ENCODE assay signal across 30 cellular contexts in the genomic region with DNA sequence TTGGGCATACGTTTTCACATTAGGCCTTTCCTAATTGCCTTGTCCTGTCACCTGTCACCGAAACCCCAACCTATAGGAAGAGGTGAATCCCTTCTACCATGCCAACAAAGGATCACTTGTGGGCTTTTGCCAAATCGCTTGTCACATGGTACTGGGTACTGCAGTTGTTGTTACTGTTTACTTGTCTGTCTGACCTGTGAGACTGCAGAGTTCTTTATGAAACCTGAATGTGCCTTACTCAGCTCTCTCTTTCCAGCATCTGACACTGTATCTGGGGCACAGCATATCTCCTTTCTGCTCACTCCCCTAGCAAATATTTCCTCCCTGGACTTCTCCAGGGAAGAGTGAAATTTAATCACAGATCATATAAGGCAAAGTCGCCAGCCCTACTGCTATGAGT.
"Had no signal": no experiment of that assay in that cellular context is flagged by ENCODE, and none has a peak within 500 bp of the region (broad histone marks: within the 10 kb centered on the region; RNA-seq: fewer than 3 reads in every experiment).

No MANE protein-coding gene starts in this region.

- H3K36me3 ChIP-seq: Peyer's patch, SJSA1 had no signal

- H3K4me3 ChIP-seq: Peyer's patch, SJSA1 had no signal

- ATAC-seq: PC-3 had no signal

- H3K27me3 ChIP-seq: Peyer's patch, SJSA1 had no signal

- DNase-seq: Karpas-422; KBM-7; MM.1S; MV-4-11; NCI-H1092; NCI-H1105; NCI-H1417 treated with DMSO at 0.1 percent for 48 hours; NCI-H1436 treated with DMSO at 0.1 percent for 48 hours; NCI-H1694 treated with DMSO at 0.1 percent for 48 hours; NCI-H187 treated with DMSO at 0.1 percent for 48 hours; NCI-H2029; NCI-H2081; NCI-H2171 treated with DMSO at 0.1 percent for 48 hours; NCI-H2227 treated with DMSO at 0.1 percent for 48 hours; NCI-H345; NCI-H446; NCI-H510A treated with DMSO at 0.1 percent for 48 hours; NCI-H524 treated with DMSO at 0.1 percent for 48 hours; NCI-H526 treated with DMSO at 0.1 percent for 48 hours; NCI-H774; NK-92 treated with Interleukin-12 subunit alpha and Interleukin-12 subunit beta, amount 100 ng/mL, for 24 hours; OCI-M1; PC-3; Peyer's patch; Right ventricle myocardium superior; RPMI8226; SHP77 treated with DMSO at 0.1 percent for 48 hours; SK-N-SH had no signal

- H3K4me1 ChIP-seq: Peyer's patch, SJSA1 had no signal

- H3K27ac ChIP-seq: KMS-11, Peyer's patch, SJSA1 had no signal

- H3K9ac ChIP-seq: KMS-11, SK-N-SH had no signal

- H3K9me3 ChIP-seq: Peyer's patch, SJSA1, SK-N-SH had no signal

- H3K4me2 ChIP-seq: KMS-11, SK-N-SH had no signal
